10 cellular contexts compared by ENCODE assay signal in genomic region chr18:77711096-77711495, GRCh38.
A peak's percentile ranks its signal among the peaks of the same experiment; 100 is the strongest.
DNase-seq lines count a peak whose midpoint lies in the region; ATAC-seq and TF ChIP-seq lines count a peak whose summit lies in the region.
"Had no signal": no experiment of that assay in that cellular context is flagged by ENCODE, and none has a peak within 500 bp of the region (broad histone marks: within the 10 kb centered on the region; RNA-seq: fewer than 3 reads in every experiment).

No MANE protein-coding gene starts in this region.

- H3K4me3 ChIP-seq in WERI-Rb-1 (ENCODE audit: low read depth, low read length), result no peak overlapping the region

- no peak overlapping the region for H3K27ac ChIP-seq in WERI-Rb-1

- H3K27me3 ChIP-seq in WERI-Rb-1 (ENCODE audit: insufficient read depth, low read depth, severe bottlenecking), result no peaks in the 10 kb centered on the region

- DNase-seq in SIG-M5 treated with dmso at 0.1 percent for 504 hours (lab: John Stamatoyannopoulos, UW; ENCODE audit: unreplicated experiment), result peak; percentile 23
- no peak for DNase-seq in SIG-M5 (lab: John Stamatoyannopoulos, UW)
- DNase-seq in NAMALWA (ENCODE audit: low spot score), result peak; percentile 30
- no peak for DNase-seq in WERI-Rb-1
- DNase-seq in pons (ENCODE audit: low spot score), result peak; percentile 9
- DNase-seq in EL, result no peak
- no peak for DNase-seq in NCI-H187 (lab: John Stamatoyannopoulos, UW)
- DNase-seq: amniotic stem cell, NCI-H2081 had no signal

- H3K36me3 ChIP-seq in WERI-Rb-1, result no peaks in the 10 kb centered on the region

- TF ChIP-seq CTCF in WERI-Rb-1 (IDR thresholded peaks at IDR 0.05; ENCODE audit: low read depth, low read length), result 0 out of 2 replicates have a peak, but pooled peaks have one; percentile 2

- H3K9me3 ChIP-seq in WERI-Rb-1 (ENCODE audit: severe bottlenecking), result no peaks in the 10 kb centered on the region

- ATAC-seq in HG03457 (IDR thresholded peaks at IDR 0.05; ENCODE audit: unreplicated experiment), result no peak

Comparison
In these comparisons a context has a peak if more than half of its experiments do, and no peak if none do; other contexts are left out.
1. DNase-seq: peak in SIG-M5 treated with dmso at 0.1 percent for 504 hours (single experiment), NAMALWA (single experiment) and pons (single experiment); none in SIG-M5 (single experiment), WERI-Rb-1 (single experiment), EL (single experiment) and NCI-H187 (0 of 2).